In genomic region chr1:11842154-11843041, GRCh38 we compare ENCODE assay signal across 12 cellular contexts. TPM values are rescaled to one million over a fixed set of nuclear protein-coding genes. Genes with fewer than 3 reads are reported as not detected.
DNase-seq lines count a peak whose midpoint lies in the region; ATAC-seq and TF ChIP-seq lines count a peak whose summit lies in the region.
"Had no signal": no experiment of that assay in that cellular context is flagged by ENCODE, and none has a peak within 500 bp of the region (broad histone marks: within the 10 kb centered on the region; RNA-seq: fewer than 3 reads in every experiment).

No MANE protein-coding gene starts in this region.

- peaks cover 30% of the 10 kb centered on the region for H3K4me1 Mint-ChIP-seq in activated B cell treated with CpG ODN at 0.5 μM for 24 hours
- H3K4me1 Mint-ChIP-seq in memory B cell, result peaks cover 18% of the 10 kb centered on the region

- H3K4me3 Mint-ChIP-seq in activated B cell treated with CpG ODN at 0.5 μM for 24 hours (peak overlapping the region; percentile 4), memory B cell (no peak overlapping the region)
- H3K4me3 Mint-ChIP-seq: activated naive CD8-positive, alpha-beta T cell treated with anti-CD3 and anti-CD28 coated beads, Interleukin-2, amount 50 U/mL, for 24 hours had no signal

- ATAC-seq in activated B cell treated with CpG ODN at 0.5 μM for 24 hours (ENCODE audit: low read depth) (no peak), memory B cell (ENCODE audit: low read depth) (peak; percentile 34), HG03439 (IDR thresholded peaks at IDR 0.05; ENCODE audit: unreplicated experiment) (no peak)
- ATAC-seq: activated naive CD8-positive, alpha-beta T cell treated with anti-CD3 and anti-CD28 coated beads, Interleukin-2, amount 50 U/mL, for 24 hours had no signal

- TF ChIP-seq CTCF in activated B cell treated with CpG ODN at 0.5 μM for 24 hours (IDR thresholded peaks at IDR 0.05), result no peak

- no peaks in the 10 kb centered on the region for H3K9me3 Mint-ChIP-seq in activated B cell treated with CpG ODN at 0.5 μM for 24 hours
- H3K9me3 Mint-ChIP-seq in memory B cell, result no peaks in the 10 kb centered on the region
- H3K9me3 Mint-ChIP-seq: activated naive CD8-positive, alpha-beta T cell treated with anti-CD3 and anti-CD28 coated beads, Interleukin-2, amount 50 U/mL, for 24 hours had no signal

- CTCF ChIA-PET in activated B cell treated with CpG ODN at 0.5 μM for 24 hours (lab: Charles Lee), result no interaction called here

- H3K27me3 Mint-ChIP-seq in activated B cell treated with CpG ODN at 0.5 μM for 24 hours (no peaks in the 10 kb centered on the region), memory B cell (no peaks in the 10 kb centered on the region)
- H3K27me3 Mint-ChIP-seq: activated naive CD8-positive, alpha-beta T cell treated with anti-CD3 and anti-CD28 coated beads, Interleukin-2, amount 50 U/mL, for 24 hours had no signal

- peak; percentile 37 for DNase-seq in EL
- peak; percentile 85 to 86 for DNase-seq in Kasumi-1 (lab: John Stamatoyannopoulos, UW)
- DNase-seq in activated B cell treated with CpG ODN at 0.5 μM for 24 hours, result no peak
- no peak for DNase-seq in memory B cell (ENCODE audit: low spot score in 2 of 2)
- DNase-seq in SW 1271 (lab: John Stamatoyannopoulos, UW), result no peak
- no peak for DNase-seq in SHP77 treated with DMSO at 0.1 percent for 48 hours (lab: John Stamatoyannopoulos, UW)
- no peak for DNase-seq in activated CD4-positive, alpha-beta T cell treated with anti-CD3 and anti-CD28 coated beads for 48 hours
- DNase-seq: activated naive CD8-positive, alpha-beta T cell treated with anti-CD3 and anti-CD28 coated beads, Interleukin-2, amount 50 U/mL, for 24 hours; NCI-H226; stimulated activated CD4-positive, alpha-beta T cell treated with anti-CD3 and anti-CD28 coated beads, Interleukin-2, amount 100 ng/mL, for 48 hours; trophoblast cell had no signal

- peak overlapping the region; percentile 15 for H3K27ac Mint-ChIP-seq in activated B cell treated with CpG ODN at 0.5 μM for 24 hours
- H3K27ac Mint-ChIP-seq in memory B cell, result no peak overlapping the region
- H3K27ac Mint-ChIP-seq: activated naive CD8-positive, alpha-beta T cell treated with anti-CD3 and anti-CD28 coated beads, Interleukin-2, amount 50 U/mL, for 24 hours had no signal

- peaks cover 90% of the 10 kb centered on the region for H3K36me3 Mint-ChIP-seq in activated B cell treated with CpG ODN at 0.5 μM for 24 hours (ENCODE audit: low read depth)
- H3K36me3 Mint-ChIP-seq in memory B cell, result peaks cover 25% of the 10 kb centered on the region

- intact Hi-C loops in activated B cell treated with CpG ODN at 0.5 μM for 24 hours (cut with micrococcal nuclease), result loop anchor here (10.0 kb wide), 1 partner anchor 368 kb away; the partner anchor contains the start of gene DISP3

- POLR2A ChIA-PET in activated B cell treated with CpG ODN at 0.5 μM for 24 hours (lab: Charles Lee), result interaction anchor here (0.6 to 8.8 kb wide), 3 partner anchors 10 to 84 kb away, joined by 3 to 89 read pairs (median 3); partner anchors contain the start of gene KIAA2013

RNA-seq across cellular contexts. Expression of gene NPPA, which starts 5.2 kb away (rescaled TPM):
- not detected in 2 replicates for total RNA-seq in activated B cell treated with CpG ODN at 0.5 μM for 24 hours

RNA-seq across cellular contexts. Expression of gene NPPB, which starts 16.3 kb away (rescaled TPM):
- not detected in 2 replicates for total RNA-seq in activated B cell treated with CpG ODN at 0.5 μM for 24 hours

RNA-seq across cellular contexts. Expression of gene CLCN6, which starts 36.4 kb away (rescaled TPM):
- total RNA-seq in activated B cell treated with CpG ODN at 0.5 μM for 24 hours, result 66.0 and 79.6 TPM in 2 replicates

RNA-seq across cellular contexts. Expression of gene MTHFR, which starts 36.6 kb away (rescaled TPM):
- 54.1 and 56.9 TPM in 2 replicates for total RNA-seq in activated B cell treated with CpG ODN at 0.5 μM for 24 hours

Comparison
In these comparisons a context has a peak if more than half of its experiments do, and no peak if none do; other contexts are left out.
1. DNase-seq: peak in EL (single experiment) and Kasumi-1 (2 of 2); none in activated B cell treated with CpG ODN at 0.5 μM for 24 hours (single experiment), memory B cell (0 of 2), SW 1271 (0 of 2), SHP77 treated with DMSO at 0.1 percent for 48 hours (single experiment) and activated CD4-positive, alpha-beta T cell treated with anti-CD3 and anti-CD28 coated beads for 48 hours (single experiment).